In the genomic region with DNA sequence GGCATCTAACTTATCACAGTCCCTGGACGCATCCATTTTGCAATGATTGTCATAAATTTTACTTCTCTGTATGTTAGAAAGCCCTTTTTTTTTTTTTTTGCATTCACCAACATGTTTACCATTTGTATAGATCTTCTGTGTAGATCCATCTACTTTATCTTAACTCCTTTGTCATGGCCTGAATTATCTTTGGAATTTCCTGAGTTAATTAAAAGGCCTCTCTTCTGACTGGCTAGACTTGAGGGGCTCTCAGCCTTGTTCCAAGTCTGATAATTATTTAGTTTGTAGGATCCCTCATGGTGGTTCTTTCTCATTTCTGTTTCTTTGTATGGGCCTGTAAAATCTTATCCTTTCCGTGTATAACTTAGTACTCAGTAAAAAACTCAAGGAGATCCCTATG, we compare ENCODE assay signal across 2 cellular contexts.
TF ChIP-seq lines count a peak whose summit lies in the region.

No MANE protein-coding gene starts in this region.

TF ChIP-seq in GM23338, 12 proteins besides CTCF, POLR2A, EP300 and RAD21 (continued from another document):
- TF ChIP-seq, protein P1, sequence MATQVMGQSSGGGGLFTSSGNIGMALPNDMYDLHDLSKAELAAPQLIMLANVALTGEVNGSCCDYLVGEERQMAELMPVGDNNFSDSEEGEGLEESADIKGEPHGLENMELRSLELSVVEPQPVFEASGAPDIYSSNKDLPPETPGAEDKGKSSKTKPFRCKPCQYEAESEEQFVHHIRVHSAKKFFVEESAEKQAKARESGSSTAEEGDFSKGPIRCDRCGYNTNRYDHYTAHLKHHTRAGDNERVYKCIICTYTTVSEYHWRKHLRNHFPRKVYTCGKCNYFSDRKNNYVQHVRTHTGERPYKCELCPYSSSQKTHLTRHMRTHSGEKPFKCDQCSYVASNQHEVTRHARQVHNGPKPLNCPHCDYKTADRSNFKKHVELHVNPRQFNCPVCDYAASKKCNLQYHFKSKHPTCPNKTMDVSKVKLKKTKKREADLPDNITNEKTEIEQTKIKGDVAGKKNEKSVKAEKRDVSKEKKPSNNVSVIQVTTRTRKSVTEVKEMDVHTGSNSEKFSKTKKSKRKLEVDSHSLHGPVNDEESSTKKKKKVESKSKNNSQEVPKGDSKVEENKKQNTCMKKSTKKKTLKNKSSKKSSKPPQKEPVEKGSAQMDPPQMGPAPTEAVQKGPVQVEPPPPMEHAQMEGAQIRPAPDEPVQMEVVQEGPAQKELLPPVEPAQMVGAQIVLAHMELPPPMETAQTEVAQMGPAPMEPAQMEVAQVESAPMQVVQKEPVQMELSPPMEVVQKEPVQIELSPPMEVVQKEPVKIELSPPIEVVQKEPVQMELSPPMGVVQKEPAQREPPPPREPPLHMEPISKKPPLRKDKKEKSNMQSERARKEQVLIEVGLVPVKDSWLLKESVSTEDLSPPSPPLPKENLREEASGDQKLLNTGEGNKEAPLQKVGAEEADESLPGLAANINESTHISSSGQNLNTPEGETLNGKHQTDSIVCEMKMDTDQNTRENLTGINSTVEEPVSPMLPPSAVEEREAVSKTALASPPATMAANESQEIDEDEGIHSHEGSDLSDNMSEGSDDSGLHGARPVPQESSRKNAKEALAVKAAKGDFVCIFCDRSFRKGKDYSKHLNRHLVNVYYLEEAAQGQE (IDR thresholded peaks at IDR 0.05; ENCODE audit: unreplicated experiment): no peak
- TF ChIP-seq, protein P2, sequence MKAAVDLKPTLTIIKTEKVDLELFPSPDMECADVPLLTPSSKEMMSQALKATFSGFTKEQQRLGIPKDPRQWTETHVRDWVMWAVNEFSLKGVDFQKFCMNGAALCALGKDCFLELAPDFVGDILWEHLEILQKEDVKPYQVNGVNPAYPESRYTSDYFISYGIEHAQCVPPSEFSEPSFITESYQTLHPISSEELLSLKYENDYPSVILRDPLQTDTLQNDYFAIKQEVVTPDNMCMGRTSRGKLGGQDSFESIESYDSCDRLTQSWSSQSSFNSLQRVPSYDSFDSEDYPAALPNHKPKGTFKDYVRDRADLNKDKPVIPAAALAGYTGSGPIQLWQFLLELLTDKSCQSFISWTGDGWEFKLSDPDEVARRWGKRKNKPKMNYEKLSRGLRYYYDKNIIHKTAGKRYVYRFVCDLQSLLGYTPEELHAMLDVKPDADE (IDR thresholded peaks at IDR 0.05): no peak
- TF ChIP-seq STAT1 (IDR thresholded peaks at IDR 0.05; ENCODE audit: unreplicated experiment) (no peak), ZNF114 (CRISPR knock-in tag; IDR thresholded peaks at IDR 0.05) (no peak), EZH2 (IDR thresholded peaks at IDR 0.05; ENCODE audit: low read depth, unreplicated experiment) (no peak), CREB1 (CRISPR knock-in tag; IDR thresholded peaks at IDR 0.05; ENCODE audit: low read depth) (no peak), ZNF331 (CRISPR knock-in tag; IDR thresholded peaks at IDR 0.05; ENCODE audit: low read depth) (no peak), NANOG (IDR thresholded peaks at IDR 0.05; ENCODE audit: borderline replicate concordance) (no peak), JUNB (IDR thresholded peaks at IDR 0.05; ENCODE audit: unreplicated experiment) (no peak)

TF ChIP-seq in WTC11, 78 proteins besides CTCF, POLR2A, EP300 and RAD21 (continued from another document):
- TF ChIP-seq, protein P3, sequence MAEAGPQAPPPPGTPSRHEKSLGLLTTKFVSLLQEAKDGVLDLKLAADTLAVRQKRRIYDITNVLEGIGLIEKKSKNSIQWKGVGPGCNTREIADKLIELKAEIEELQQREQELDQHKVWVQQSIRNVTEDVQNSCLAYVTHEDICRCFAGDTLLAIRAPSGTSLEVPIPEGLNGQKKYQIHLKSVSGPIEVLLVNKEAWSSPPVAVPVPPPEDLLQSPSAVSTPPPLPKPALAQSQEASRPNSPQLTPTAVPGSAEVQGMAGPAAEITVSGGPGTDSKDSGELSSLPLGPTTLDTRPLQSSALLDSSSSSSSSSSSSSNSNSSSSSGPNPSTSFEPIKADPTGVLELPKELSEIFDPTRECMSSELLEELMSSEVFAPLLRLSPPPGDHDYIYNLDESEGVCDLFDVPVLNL (CRISPR knock-in tag; IDR thresholded peaks at IDR 0.05; ENCODE audit: borderline replicate concordance, low read depth): no peak
- TF ChIP-seq, protein P4, sequence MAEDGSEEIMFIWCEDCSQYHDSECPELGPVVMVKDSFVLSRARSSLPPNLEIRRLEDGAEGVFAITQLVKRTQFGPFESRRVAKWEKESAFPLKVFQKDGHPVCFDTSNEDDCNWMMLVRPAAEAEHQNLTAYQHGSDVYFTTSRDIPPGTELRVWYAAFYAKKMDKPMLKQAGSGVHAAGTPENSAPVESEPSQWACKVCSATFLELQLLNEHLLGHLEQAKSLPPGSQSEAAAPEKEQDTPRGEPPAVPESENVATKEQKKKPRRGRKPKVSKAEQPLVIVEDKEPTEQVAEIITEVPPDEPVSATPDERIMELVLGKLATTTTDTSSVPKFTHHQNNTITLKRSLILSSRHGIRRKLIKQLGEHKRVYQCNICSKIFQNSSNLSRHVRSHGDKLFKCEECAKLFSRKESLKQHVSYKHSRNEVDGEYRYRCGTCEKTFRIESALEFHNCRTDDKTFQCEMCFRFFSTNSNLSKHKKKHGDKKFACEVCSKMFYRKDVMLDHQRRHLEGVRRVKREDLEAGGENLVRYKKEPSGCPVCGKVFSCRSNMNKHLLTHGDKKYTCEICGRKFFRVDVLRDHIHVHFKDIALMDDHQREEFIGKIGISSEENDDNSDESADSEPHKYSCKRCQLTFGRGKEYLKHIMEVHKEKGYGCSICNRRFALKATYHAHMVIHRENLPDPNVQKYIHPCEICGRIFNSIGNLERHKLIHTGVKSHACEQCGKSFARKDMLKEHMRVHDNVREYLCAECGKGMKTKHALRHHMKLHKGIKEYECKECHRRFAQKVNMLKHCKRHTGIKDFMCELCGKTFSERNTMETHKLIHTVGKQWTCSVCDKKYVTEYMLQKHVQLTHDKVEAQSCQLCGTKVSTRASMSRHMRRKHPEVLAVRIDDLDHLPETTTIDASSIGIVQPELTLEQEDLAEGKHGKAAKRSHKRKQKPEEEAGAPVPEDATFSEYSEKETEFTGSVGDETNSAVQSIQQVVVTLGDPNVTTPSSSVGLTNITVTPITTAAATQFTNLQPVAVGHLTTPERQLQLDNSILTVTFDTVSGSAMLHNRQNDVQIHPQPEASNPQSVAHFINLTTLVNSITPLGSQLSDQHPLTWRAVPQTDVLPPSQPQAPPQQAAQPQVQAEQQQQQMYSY (CRISPR knock-in tag; IDR thresholded peaks at IDR 0.05): no peak
- TF ChIP-seq OVOL2 (CRISPR knock-in tag; IDR thresholded peaks at IDR 0.05; ENCODE audit: borderline replicate concordance) (no peak), FOXJ3 (CRISPR knock-in tag; IDR thresholded peaks at IDR 0.05; ENCODE audit: borderline replicate concordance) (no peak)
- TF ChIP-seq, protein P5, sequence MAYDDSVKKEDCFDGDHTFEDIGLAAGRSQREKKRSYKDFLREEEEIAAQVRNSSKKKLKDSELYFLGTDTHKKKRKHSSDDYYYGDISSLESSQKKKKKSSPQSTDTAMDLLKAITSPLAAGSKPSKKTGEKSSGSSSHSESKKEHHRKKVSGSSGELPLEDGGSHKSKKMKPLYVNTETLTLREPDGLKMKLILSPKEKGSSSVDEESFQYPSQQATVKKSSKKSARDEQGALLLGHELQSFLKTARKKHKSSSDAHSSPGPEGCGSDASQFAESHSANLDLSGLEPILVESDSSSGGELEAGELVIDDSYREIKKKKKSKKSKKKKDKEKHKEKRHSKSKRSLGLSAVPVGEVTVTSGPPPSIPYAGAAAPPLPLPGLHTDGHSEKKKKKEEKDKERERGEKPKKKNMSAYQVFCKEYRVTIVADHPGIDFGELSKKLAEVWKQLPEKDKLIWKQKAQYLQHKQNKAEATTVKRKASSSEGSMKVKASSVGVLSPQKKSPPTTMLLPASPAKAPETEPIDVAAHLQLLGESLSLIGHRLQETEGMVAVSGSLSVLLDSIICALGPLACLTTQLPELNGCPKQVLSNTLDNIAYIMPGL (CRISPR knock-in tag; IDR thresholded peaks at IDR 0.05): no peak
